1 cellular context compared by ENCODE assay signal in the genomic region with DNA sequence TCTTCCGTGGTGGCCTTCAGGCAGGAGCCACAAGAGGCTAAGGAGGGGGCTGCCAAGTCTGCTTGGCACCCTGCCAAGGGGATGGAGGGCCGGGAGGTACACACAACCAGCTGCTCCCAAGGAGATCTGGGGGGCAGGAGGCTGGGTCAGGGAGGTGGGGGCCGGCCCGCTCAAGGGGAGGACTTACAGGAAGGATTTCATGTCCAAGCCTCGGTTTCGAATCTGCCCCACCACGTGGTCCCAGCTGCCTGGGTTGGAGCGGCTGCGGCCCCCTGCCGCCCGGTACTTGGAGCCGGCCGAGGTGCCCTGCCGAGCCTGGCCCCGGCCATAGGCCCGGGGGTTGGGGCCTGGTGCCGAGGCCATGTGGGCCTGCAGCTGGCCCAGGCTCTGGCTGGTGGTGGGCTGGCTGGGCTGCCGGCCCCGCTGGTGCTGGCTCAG.
TF ChIP-seq lines count a peak whose summit lies in the region.

No MANE protein-coding gene starts in this region.

TF ChIP-seq in HCT116, 20 proteins besides CTCF, POLR2A, EP300 and RAD21 (continued from another document):
- TF ChIP-seq, protein P1, sequence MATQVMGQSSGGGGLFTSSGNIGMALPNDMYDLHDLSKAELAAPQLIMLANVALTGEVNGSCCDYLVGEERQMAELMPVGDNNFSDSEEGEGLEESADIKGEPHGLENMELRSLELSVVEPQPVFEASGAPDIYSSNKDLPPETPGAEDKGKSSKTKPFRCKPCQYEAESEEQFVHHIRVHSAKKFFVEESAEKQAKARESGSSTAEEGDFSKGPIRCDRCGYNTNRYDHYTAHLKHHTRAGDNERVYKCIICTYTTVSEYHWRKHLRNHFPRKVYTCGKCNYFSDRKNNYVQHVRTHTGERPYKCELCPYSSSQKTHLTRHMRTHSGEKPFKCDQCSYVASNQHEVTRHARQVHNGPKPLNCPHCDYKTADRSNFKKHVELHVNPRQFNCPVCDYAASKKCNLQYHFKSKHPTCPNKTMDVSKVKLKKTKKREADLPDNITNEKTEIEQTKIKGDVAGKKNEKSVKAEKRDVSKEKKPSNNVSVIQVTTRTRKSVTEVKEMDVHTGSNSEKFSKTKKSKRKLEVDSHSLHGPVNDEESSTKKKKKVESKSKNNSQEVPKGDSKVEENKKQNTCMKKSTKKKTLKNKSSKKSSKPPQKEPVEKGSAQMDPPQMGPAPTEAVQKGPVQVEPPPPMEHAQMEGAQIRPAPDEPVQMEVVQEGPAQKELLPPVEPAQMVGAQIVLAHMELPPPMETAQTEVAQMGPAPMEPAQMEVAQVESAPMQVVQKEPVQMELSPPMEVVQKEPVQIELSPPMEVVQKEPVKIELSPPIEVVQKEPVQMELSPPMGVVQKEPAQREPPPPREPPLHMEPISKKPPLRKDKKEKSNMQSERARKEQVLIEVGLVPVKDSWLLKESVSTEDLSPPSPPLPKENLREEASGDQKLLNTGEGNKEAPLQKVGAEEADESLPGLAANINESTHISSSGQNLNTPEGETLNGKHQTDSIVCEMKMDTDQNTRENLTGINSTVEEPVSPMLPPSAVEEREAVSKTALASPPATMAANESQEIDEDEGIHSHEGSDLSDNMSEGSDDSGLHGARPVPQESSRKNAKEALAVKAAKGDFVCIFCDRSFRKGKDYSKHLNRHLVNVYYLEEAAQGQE (IDR thresholded peaks at IDR 0.05; ENCODE audit: low read depth), result no peak
- TF ChIP-seq TCF7L2 (IDR thresholded peaks at IDR 0.05; ENCODE audit: borderline replicate concordance, extremely low read depth, insufficient read depth, insufficient read length) (no peak), SIN3A (IDR thresholded peaks at IDR 0.05; ENCODE audit: low read depth) (no peak), ZNF274 (IDR thresholded peaks at IDR 0.05; ENCODE audit: low read depth, low read length) (no peak), EGR1 (IDR thresholded peaks at IDR 0.05; ENCODE audit: low read depth) (no peak), ELF1 (IDR thresholded peaks at IDR 0.05; ENCODE audit: borderline replicate concordance, low read depth) (no peak)
- TF ChIP-seq, protein P2, sequence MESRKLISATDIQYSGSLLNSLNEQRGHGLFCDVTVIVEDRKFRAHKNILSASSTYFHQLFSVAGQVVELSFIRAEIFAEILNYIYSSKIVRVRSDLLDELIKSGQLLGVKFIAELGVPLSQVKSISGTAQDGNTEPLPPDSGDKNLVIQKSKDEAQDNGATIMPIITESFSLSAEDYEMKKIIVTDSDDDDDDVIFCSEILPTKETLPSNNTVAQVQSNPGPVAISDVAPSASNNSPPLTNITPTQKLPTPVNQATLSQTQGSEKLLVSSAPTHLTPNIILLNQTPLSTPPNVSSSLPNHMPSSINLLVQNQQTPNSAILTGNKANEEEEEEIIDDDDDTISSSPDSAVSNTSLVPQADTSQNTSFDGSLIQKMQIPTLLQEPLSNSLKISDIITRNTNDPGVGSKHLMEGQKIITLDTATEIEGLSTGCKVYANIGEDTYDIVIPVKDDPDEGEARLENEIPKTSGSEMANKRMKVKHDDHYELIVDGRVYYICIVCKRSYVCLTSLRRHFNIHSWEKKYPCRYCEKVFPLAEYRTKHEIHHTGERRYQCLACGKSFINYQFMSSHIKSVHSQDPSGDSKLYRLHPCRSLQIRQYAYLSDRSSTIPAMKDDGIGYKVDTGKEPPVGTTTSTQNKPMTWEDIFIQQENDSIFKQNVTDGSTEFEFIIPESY (IDR thresholded peaks at IDR 0.05; ENCODE audit: extremely low read depth, insufficient replicate concordance, low read length), result no peak
